8 cellular contexts compared by ENCODE assay signal in genomic region chr17:68019675-68020450, GRCh38. TPM values are rescaled to one million over a fixed set of nuclear protein-coding genes. Genes with fewer than 3 reads are reported as not detected.
DNase-seq lines count a peak whose midpoint lies in the region; ATAC-seq and TF ChIP-seq lines count a peak whose summit lies in the region.

No MANE protein-coding gene starts in this region.

- TF ChIP-seq CTCF in VCaP (conservative IDR thresholded peaks at IDR 0.05): peak; percentile 40
- TF ChIP-seq CTCF in mammary epithelial cell (conservative IDR thresholded peaks at IDR 0.05 in 1 of 2, IDR thresholded peaks at IDR 0.05 in 1 of 2; ENCODE audit: extremely low read depth in 1 of 2, insufficient read depth in 1 of 2, low read depth in 1 of 2, low read length in 2 of 2): peak; percentile 16 to 43

- TSS peak; percentile 99 for BruUV-seq in mammary epithelial cell (replicated peaks; lab: Mats Ljungman, UMichigan)

- no peaks in the 10 kb centered on the region for H3K79me2 ChIP-seq in mammary epithelial cell (ENCODE audit: insufficient read depth, low read length)

- H3K27me3 ChIP-seq in mammary epithelial cell (ENCODE audit: insufficient read depth, low read length) (no peaks in the 10 kb centered on the region), iPS-20b (ENCODE audit: insufficient read depth, low read length) (no peaks in the 10 kb centered on the region)

- peak overlapping the region; percentile 93 for H2AFZ ChIP-seq in mammary epithelial cell (ENCODE audit: low read depth, low read length)

- ATAC-seq in GM18873 (IDR thresholded peaks at IDR 0.05; ENCODE audit: low FRiP score, unreplicated experiment): peak; percentile 89
- peak; percentile 96 for ATAC-seq in HG03135 (IDR thresholded peaks at IDR 0.05; ENCODE audit: unreplicated experiment)

- peak overlapping the region; percentile 87 for H3K27ac ChIP-seq in VCaP
- peak overlapping the region; percentile 40 for H3K27ac ChIP-seq in mammary epithelial cell (ENCODE audit: insufficient read depth, low read depth, low read length)
- H3K27ac ChIP-seq in iPS-20b (ENCODE audit: low read length): peak overlapping the region; percentile 22
- peak overlapping the region; percentile 19 to 91 (median 83) for H3K27ac ChIP-seq in skin epidermis

- peak overlapping the region; percentile 81 for H3K4me2 ChIP-seq in mammary epithelial cell (ENCODE audit: insufficient read depth, low read depth, low read length)

- 4% methylated on average over 14 of the region's 54 CpGs for WGBS in mammary epithelial cell (ENCODE audit: low coverage, missing lambda C conversion rate)

- in situ Hi-C loops in mammary epithelial cell (cut with MboI; ENCODE audit: low sequenced_read_pairs in 2 of 2): loop anchor here in 1 of 2 donors (10.0 kb wide), 1 partner anchor 65 kb away; no protein-coding TSS in a partner anchor

- CTCF ChIA-PET in mammary epithelial cell (lab: Charles Lee; ENCODE audit: low non-redundant PET): interaction anchor here (0.5 kb wide), 1 partner anchor 150 kb away, joined by 7 read pairs; no protein-coding TSS in a partner anchor

- dilution Hi-C loops in mammary epithelial cell (cut with HindIII; ENCODE audit: low sequenced_read_pairs): no loop called here

- H3K4me1 ChIP-seq in mammary epithelial cell (ENCODE audit: insufficient read depth, low read length) (peaks cover 7% of the 10 kb centered on the region), iPS-20b (ENCODE audit: insufficient read depth, low read length) (0 out of 2 replicates have a peak, but pooled peaks cover 2% of the 10 kb centered on the region)

- DNase-seq in AG08396 (ENCODE audit: low spot score): peak; percentile 98
- peak; percentile 91 for DNase-seq in NCI-H2171 treated with DMSO at 0.1 percent for 48 hours (lab: John Stamatoyannopoulos, UW)
- peak; percentile 96 for DNase-seq in mammary epithelial cell

- H3K4me3 ChIP-seq in mammary epithelial cell (replicated peaks in 1 of 3; ENCODE audit: insufficient read depth in 1 of 3, low read depth in 2 of 3, low read length in 3 of 3): peak overlapping the region; percentile 41 to 45 (median 43)
- peak overlapping the region; percentile 80 for H3K4me3 ChIP-seq in iPS-20b (ENCODE audit: low read length)
- peak overlapping the region; percentile 45 to 70 (median 62) for H3K4me3 ChIP-seq in skin epidermis

- H3K9ac ChIP-seq in mammary epithelial cell (ENCODE audit: insufficient read depth, low read length) (peak overlapping the region; percentile 25), iPS-20b (ENCODE audit: low read depth, low read length) (peak overlapping the region; percentile 88)

- intact Hi-C loops in mammary epithelial cell (cut with micrococcal nuclease): loop anchor here (1.0 kb wide), 2 partner anchors 15 to 25 kb away; partner anchors contain the start of gene KPNA2

- H3K36me3 ChIP-seq in mammary epithelial cell (ENCODE audit: insufficient read depth, low read length) (no peaks in the 10 kb centered on the region), iPS-20b (ENCODE audit: insufficient read depth, low read depth, low read length) (no peaks in the 10 kb centered on the region)

- H3K9me3 ChIP-seq in mammary epithelial cell (replicated peaks; ENCODE audit: insufficient read depth, low read length) (no peaks in the 10 kb centered on the region), iPS-20b (ENCODE audit: insufficient read depth, low read depth, low read length) (no peaks in the 10 kb centered on the region)

- H4K20me1 ChIP-seq in mammary epithelial cell (ENCODE audit: insufficient read depth, low read length): no peaks in the 10 kb centered on the region

RNA-seq across cellular contexts. Expression of gene KPNA2, which starts 15.7 kb away (rescaled TPM):
- total RNA-seq in mammary epithelial cell: 100 to 1,000 TPM in 1 of 2 donors, 10 to 100 TPM in 1; 63.7 to 168 TPM
- 263 TPM for polyA plus RNA-seq in mammary epithelial cell
- 483 TPM for polyA minus RNA-seq in mammary epithelial cell

RNA-seq across cellular contexts. Expression of gene C17orf58, which starts 23.6 kb away (rescaled TPM):
- 1 to 10 TPM; 7.0 to 7.2 TPM for total RNA-seq in mammary epithelial cell
- polyA plus RNA-seq in mammary epithelial cell: 9.9 TPM
- 2.3 TPM for polyA minus RNA-seq in mammary epithelial cell

Comparison
In these comparisons a context has a peak if more than half of its experiments do, and no peak if none do; other contexts are left out.
1. Peak in every context shown above with its lines: DNase-seq, ATAC-seq, H3K4me3 ChIP-seq and H3K27ac ChIP-seq.
2. H3K27ac ChIP-seq: peak in every context shown above with its lines; median percentile 87 in VCaP; 83 in skin epidermis; 40 in mammary epithelial cell; 22 in iPS-20b.